Comparison of ENCODE assay signal across 8 cellular contexts in genomic region chr15:41971089-41971892, GRCh38. TPM values are rescaled to one million over a fixed set of nuclear protein-coding genes. Genes with fewer than 3 reads are reported as not detected.
DNase-seq lines count a peak whose midpoint lies in the region; ATAC-seq, FAIRE-seq and TF ChIP-seq lines count a peak whose summit lies in the region.

No MANE protein-coding gene starts in this region.

- POLR2A ChIA-PET in H1 (lab: Charles Lee; ENCODE audit: partially characterized antibody) = interaction anchor here (0.8 to 2.2 kb wide), 7 partner anchors 11 to 82 kb away, joined by 3 to 14 read pairs (median 4); no protein-coding TSS in a partner anchor

- 0 out of 2 replicates have a peak overlapping the region, but pooled peaks have one; percentile 30 for H2BK5ac ChIP-seq in H1 (ENCODE audit: low read depth, low read length)

- H3K4ac ChIP-seq in H1 (replicated peaks; ENCODE audit: insufficient read length, low read depth, low read length) = peak overlapping the region; percentile 21

- TF ChIP-seq CTCF in 22Rv1 (IDR thresholded peaks at IDR 0.05) (no peak), H1 (IDR thresholded peaks at IDR 0.05; ENCODE audit: control extremely low read depth in 1 of 3, insufficient read depth in 1 of 3, low read depth in 1 of 3, low read length in 3 of 3) (no peak)

- H3K36me3 ChIP-seq in H1 (ENCODE audit: control insufficient read depth in 2 of 4, insufficient read depth in 4 of 4, low read length in 3 of 4) = no peaks in the 10 kb centered on the region

- H3K23ac ChIP-seq in H1 (ENCODE audit: insufficient read length) = peak overlapping the region; percentile 18

- peak overlapping the region; percentile 88 to 90 for H3K4me2 ChIP-seq in H1 (ENCODE audit: insufficient read depth in 1 of 2, low read depth in 2 of 2, low read length in 2 of 2)

- H3K14ac ChIP-seq in H1 (ENCODE audit: insufficient read length) = peak overlapping the region; percentile 83

- H3K27me3 ChIP-seq in H1 (replicated peaks in 1 of 4; ENCODE audit: control insufficient read depth in 3 of 4, extremely low read depth in 1 of 4, insufficient read depth in 3 of 4, low read length in 3 of 4) = no peaks in the 10 kb centered on the region

- DNase-seq in NCI-H460 (ENCODE audit: extremely low read depth, low read depth) (peak; percentile 25), H1 (ENCODE audit: low read depth in 1 of 2, low spot score in 2 of 2) (no peak), midbrain (lab: John Stamatoyannopoulos, UW) (peak; percentile 8)
- DNase-seq in activated CD4-positive, alpha-beta T cell treated with anti-CD3 and anti-CD28 coated beads, Interleukin-2, amount 50 U/mL, for 48 hours = peak; percentile 78 to 84
- DNase-seq in stimulated activated CD8-positive, alpha-beta memory T cell treated with anti-CD3 and anti-CD28 coated beads, Interleukin-4, amount 100 ng/mL, for 4 hours (ENCODE audit: low read depth in 2 of 2, low spot score in 1 of 2) = peak; percentile 39 to 59

- no peak for TF ChIP-seq POLR2A in H1 (IDR thresholded peaks at IDR 0.05; ENCODE audit: control extremely low read depth in 1 of 2, low read depth in 2 of 2, low read length in 2 of 2)

- H3K9me3 ChIP-seq in H1 (ENCODE audit: insufficient read depth in 2 of 2, low read depth in 1 of 2, low read length in 1 of 2) = no peaks in the 10 kb centered on the region

- H3K27ac ChIP-seq in 22Rv1 (peak overlapping the region; percentile 77), H1 (ENCODE audit: low read depth, low read length) (peak overlapping the region; percentile 89; the same call in 1 of the 2 replicates)

- no peak overlapping the region for H3K56ac ChIP-seq in H1 (replicated peaks; ENCODE audit: insufficient read length, low read depth, low read length)

- H4K5ac ChIP-seq in H1 (ENCODE audit: insufficient read length, low read depth, low read length) = peak overlapping the region; percentile 34

- peaks cover 14 to 17% of the 10 kb centered on the region in 2 experiments for H4K20me1 ChIP-seq in H1 (replicated peaks in 1 of 2; ENCODE audit: control insufficient read depth in 1 of 2, insufficient read depth in 2 of 2, low read length in 2 of 2)

- H3K79me1 ChIP-seq in H1 (ENCODE audit: low read depth, low read length) = peaks cover 27% of the 10 kb centered on the region

- H3K23me2 ChIP-seq in H1 (ENCODE audit: low read depth, low read length) = peaks cover 5% of the 10 kb centered on the region; the same call in 1 of the 2 replicates

- H2BK120ac ChIP-seq in H1 (replicated peaks; ENCODE audit: low read depth, low read length) = no peak overlapping the region

- peak overlapping the region in 3 of 4 experiments; percentile 73 to 94 (median 81); a peak in 6 of 7 replicates for H3K9ac ChIP-seq in H1 (replicated peaks in 1 of 4; ENCODE audit: extremely low read depth in 1 of 4, low read depth in 3 of 4, low read length in 3 of 4)

- no peak for TF ChIP-seq RAD21 in H1 (IDR thresholded peaks at IDR 0.05 in 1 of 2, conservative IDR thresholded peaks at IDR 0.05 in 1 of 2; ENCODE audit: low read depth in 2 of 2, low read length in 2 of 2)

- peaks cover 17 to 51% of the 10 kb centered on the region in 2 experiments for H3K79me2 ChIP-seq in H1 (ENCODE audit: control insufficient read depth in 1 of 2, insufficient read depth in 2 of 2, low read length in 2 of 2)

- no peak overlapping the region for H2BK20ac ChIP-seq in H1 (ENCODE audit: low read length)

- H2AFZ ChIP-seq in H1 (ENCODE audit: low read length) = no peak overlapping the region

- H4K91ac ChIP-seq in H1 (replicated peaks; ENCODE audit: insufficient read length, low read length) = no peak overlapping the region

- H2BK12ac ChIP-seq in H1 (ENCODE audit: low read depth, low read length) = no peak overlapping the region

- ATAC-seq in GM18511 (IDR thresholded peaks at IDR 0.05; ENCODE audit: unreplicated experiment) (peak; percentile 61), HG02973 (IDR thresholded peaks at IDR 0.05; ENCODE audit: unreplicated experiment) (peak; percentile 48)

- CTCF ChIA-PET in H1 (lab: Charles Lee; ENCODE audit: partially characterized antibody) = interaction anchor here (1.0 to 2.4 kb wide), 5 partner anchors 13 to 122 kb away, joined by 3 to 6 read pairs (median 5); no protein-coding TSS in a partner anchor

- FAIRE-seq in H1 (lab: Jason Lieb, UNC) = no peak

- WGBS in H1 (ENCODE audit: extremely low coverage in 1 of 2, insufficient coverage in 1 of 2, insufficient read length in 1 of 2, insufficient replicate concordance in 2 of 2, low coverage in 1 of 2, low lambda C conversion rate in 2 of 2, missing lambda C conversion rate in 1 of 2), 2 experiments = 13% methylated on average over 16 of the region's 16 CpGs; no CpG with 5 or more reads in 1 of the 2 experiments

- no peak overlapping the region for H2BK15ac ChIP-seq in H1 (ENCODE audit: low read length)

- no peak overlapping the region for H2AK5ac ChIP-seq in H1 (ENCODE audit: low read depth, low read length)

- peak overlapping the region; percentile 75 to 100 (median 93) for H3K4me3 ChIP-seq in H1 (ENCODE audit: extremely low read depth in 1 of 4, insufficient read depth in 2 of 4, low read depth in 3 of 4, low read length in 4 of 4)

- no peak for TF ChIP-seq EP300 in H1 (IDR thresholded peaks at IDR 0.05; ENCODE audit: borderline replicate concordance in 1 of 2, low read depth in 2 of 2, low read length in 2 of 2)

- H3K18ac ChIP-seq in H1 (ENCODE audit: extremely low read depth, low read length) = peak overlapping the region; percentile 56

- peaks cover under 1 to 10% (median 5%) of the 10 kb centered on the region in 4 experiments; a peak in 4 of 7 replicates for H3K4me1 ChIP-seq in H1 (replicated peaks in 1 of 4; ENCODE audit: control insufficient read depth in 3 of 4, insufficient read depth in 4 of 4, low read length in 3 of 4)

- H4K8ac ChIP-seq in H1 (ENCODE audit: extremely low read depth, insufficient read depth, low read length) = peak overlapping the region; percentile 87; the same call in 1 of the 2 replicates

TF ChIP-seq in H1, 55 proteins besides CTCF, POLR2A, EP300 and RAD21:
- TF ChIP-seq CHD2 (IDR thresholded peaks at IDR 0.05; ENCODE audit: low read length) (no peak), TAF1 (IDR thresholded peaks at IDR 0.05; ENCODE audit: low read depth, low read length) (peak; percentile 41; the same call in 1 of the 2 replicates), SP2 (IDR thresholded peaks at IDR 0.05; ENCODE audit: low read length) (no peak), ATF2 (IDR thresholded peaks at IDR 0.05; ENCODE audit: low read length) (0 out of 2 replicates have a peak, but pooled peaks have one; percentile 24)

RNA-seq across cellular contexts. Expression of gene EHD4, which starts 1.1 kb away (rescaled TPM):
- total RNA-seq in NCI-H460 (2014; rRNA removed; shearing (Covaris generic)) = 6.7 and 7.4 TPM in 2 replicates
- 6.4 and 7.4 TPM in 2 replicates for polyA plus RNA-seq in NCI-H460 (2014; cell fraction: nucleus; rRNA removed)
- 24.5 and 25.6 TPM in 2 replicates for total RNA-seq in H1 (2021; fragmentation: NEBNext Ultra II Directional; extraction: Animal tissue kit (Norgen Biotek cat#: 25700))
- polyA plus RNA-seq in H1 (2011; rRNA removed) = 17.5 and 19.8 TPM in 2 replicates
- 18.3 TPM for polyA plus RNA-seq in H1 (2011; cell fraction: cytosol; rRNA removed)
- 17.6 TPM for polyA plus RNA-seq in H1 (2011; cell fraction: nucleus; rRNA removed)
- 17.4 to 19.9 TPM (median 19.3 TPM) in 4 replicates for polyA plus RNA-seq in H1 (2012, experiment 1 of 2)
- 19.4 TPM for polyA plus RNA-seq in H1 (2012, experiment 2 of 2)
- polyA plus RNA-seq in H1 (2013, experiment 1 of 2) = 12.8 TPM
- 13.5 TPM for polyA plus RNA-seq in H1 (2013, experiment 2 of 2)
- polyA minus RNA-seq in H1 (2011; rRNA and poly(A)+ RNA removed) = 23.8 TPM in 2 replicates
- polyA minus RNA-seq in H1 (2011; cell fraction: cytosol; rRNA and poly(A)+ RNA removed) = 16.7 TPM
- polyA minus RNA-seq in H1 (2011; cell fraction: nucleus; rRNA and poly(A)+ RNA removed) = 25.9 TPM

RNA-seq across cellular contexts. Expression of gene PLA2G4E, which starts 49.6 kb away (rescaled TPM):
- not detected in 2 replicates for total RNA-seq in NCI-H460 (2014; rRNA removed; shearing (Covaris generic))
- not detected in 2 replicates for polyA plus RNA-seq in NCI-H460 (2014; cell fraction: nucleus; rRNA removed)
- total RNA-seq in H1 (2021; fragmentation: NEBNext Ultra II Directional; extraction: Animal tissue kit (Norgen Biotek cat#: 25700)) = not detected in 2 replicates
- polyA plus RNA-seq in H1 (2011; rRNA removed) = 0.03 TPM in 2 replicates
- not detected for polyA plus RNA-seq in H1 (2011; cell fraction: cytosol; rRNA removed)
- 0.04 TPM for polyA plus RNA-seq in H1 (2011; cell fraction: nucleus; rRNA removed)
- not detected in 4 replicates for polyA plus RNA-seq in H1 (2012, experiment 1 of 2)
- polyA plus RNA-seq in H1 (2012, experiment 2 of 2) = not detected
- not detected for polyA plus RNA-seq in H1 (2013, experiment 1 of 2)
- polyA plus RNA-seq in H1 (2013, experiment 2 of 2) = 0.04 TPM
- polyA minus RNA-seq in H1 (2011; rRNA and poly(A)+ RNA removed) = not detected in 2 replicates
- not detected for polyA minus RNA-seq in H1 (2011; cell fraction: cytosol; rRNA and poly(A)+ RNA removed)
- not detected for polyA minus RNA-seq in H1 (2011; cell fraction: nucleus; rRNA and poly(A)+ RNA removed)

Comparison
In these comparisons a context has a peak if more than half of its experiments do, and no peak if none do; other contexts are left out.
1. DNase-seq: peak in NCI-H460 (single experiment), activated CD4-positive, alpha-beta T cell treated with anti-CD3 and anti-CD28 coated beads, Interleukin-2, amount 50 U/mL, for 48 hours (2 of 2), midbrain (single experiment) and stimulated activated CD8-positive, alpha-beta memory T cell treated with anti-CD3 and anti-CD28 coated beads, Interleukin-4, amount 100 ng/mL, for 4 hours (2 of 2); none in H1 (0 of 2).